Comparison of ENCODE assay signal across 8 cellular contexts in the genomic region with DNA sequence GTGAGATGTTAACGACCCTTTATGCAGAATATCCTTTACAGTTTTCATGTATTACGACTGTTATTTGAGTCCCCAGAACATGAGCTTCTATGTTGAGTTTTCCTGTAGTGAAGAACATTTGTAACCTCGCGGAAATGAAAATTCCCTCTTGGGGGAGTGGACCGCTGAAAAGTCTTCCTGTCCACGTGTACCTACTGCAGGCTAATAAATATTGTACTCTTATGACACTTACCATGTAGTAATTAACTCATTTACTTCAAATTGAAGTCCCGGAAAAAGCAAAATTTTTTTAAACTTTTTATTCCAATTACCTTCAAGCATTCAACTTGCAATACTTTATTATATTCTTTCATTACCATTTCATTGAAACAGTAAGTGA. TPM values are rescaled to one million over a fixed set of nuclear protein-coding genes. Genes with fewer than 3 reads are reported as not detected.
A peak's percentile ranks its signal among the peaks of the same experiment; 100 is the strongest.
DNase-seq lines count a peak whose midpoint lies in the region; ATAC-seq and TF ChIP-seq lines count a peak whose summit lies in the region.

No MANE protein-coding gene starts in this region.

- H3K36me3 ChIP-seq in HUES6 (ENCODE audit: control insufficient read depth, insufficient read depth, low read length) (no peaks in the 10 kb centered on the region; the same call in 1 of the 2 replicates), mammary epithelial cell (ENCODE audit: insufficient read depth, low read length) (no peaks in the 10 kb centered on the region), mucosa of stomach (ENCODE audit: control insufficient read depth, insufficient read depth, low read length) (no peaks in the 10 kb centered on the region)

- BruUV-seq in mammary epithelial cell (replicated peaks; lab: Mats Ljungman, UMichigan) = TSS peak; percentile 40

- no peaks in the 10 kb centered on the region for H4K20me1 ChIP-seq in mammary epithelial cell (ENCODE audit: insufficient read depth, low read length)

- H3K27ac ChIP-seq in AG04450 (ENCODE audit: low read depth, low read length) (no peak overlapping the region), HUES6 (ENCODE audit: low read depth, low read length) (no peak overlapping the region), mammary epithelial cell (ENCODE audit: insufficient read depth, low read depth, low read length) (peak overlapping the region; percentile 41)

- H3K4me2 ChIP-seq in mammary epithelial cell (ENCODE audit: insufficient read depth, low read depth, low read length) = peak overlapping the region; percentile 77

- ATAC-seq in GM21825 (IDR thresholded peaks at IDR 0.05; ENCODE audit: unreplicated experiment) = no peak
- no peak for ATAC-seq in sciatic nerve

- POLR2A ChIA-PET in AG04450 (lab: Yijun Ruan, JAX) = no interaction called here

- no peaks in the 10 kb centered on the region for H3K27me3 ChIP-seq in AG04450 (ENCODE audit: control insufficient read depth, insufficient read depth, low read length)
- H3K27me3 ChIP-seq in HUES6 (ENCODE audit: control insufficient read depth, insufficient read depth, low read length) = no peaks in the 10 kb centered on the region
- H3K27me3 ChIP-seq in mammary epithelial cell (ENCODE audit: insufficient read depth, low read length) = no peaks in the 10 kb centered on the region
- no peaks in the 10 kb centered on the region for H3K27me3 ChIP-seq in mucosa of stomach (ENCODE audit: control insufficient read depth, insufficient read depth, low read length)

- H3K79me2 ChIP-seq in mammary epithelial cell (ENCODE audit: insufficient read depth, low read length) = peaks cover 92% of the 10 kb centered on the region

- WGBS in mammary epithelial cell (ENCODE audit: low coverage, missing lambda C conversion rate) = 0% methylated on average over 7 of the region's 7 CpGs

- intact Hi-C loops in mammary epithelial cell (cut with micrococcal nuclease) = loop anchor here (10.0 kb wide), 2 partner anchors 257 to 297 kb away; no protein-coding TSS in a partner anchor
- intact Hi-C loops in sciatic nerve (cut with DNase I) = no loop called here

- H2AFZ ChIP-seq in mammary epithelial cell (ENCODE audit: low read depth, low read length) = peak overlapping the region; percentile 95

- in situ Hi-C loops in mammary epithelial cell (cut with MboI; ENCODE audit: low sequenced_read_pairs in 2 of 2) = no loop called here

- H3K9ac ChIP-seq in HUES6 (ENCODE audit: low read length) (peak overlapping the region; percentile 95), mammary epithelial cell (ENCODE audit: insufficient read depth, low read length) (peak overlapping the region; percentile 58), mucosa of stomach (ENCODE audit: low read length) (peak overlapping the region; percentile 66)

- H3K4me3 ChIP-seq in AG04450 (ENCODE audit: low read depth, low read length) (peak overlapping the region; percentile 63), HUES6 (ENCODE audit: low read depth, low read length) (peak overlapping the region; percentile 86), mammary epithelial cell (replicated peaks in 1 of 3; ENCODE audit: insufficient read depth in 1 of 3, low read depth in 2 of 3, low read length in 3 of 3) (peak overlapping the region; percentile 84 to 94 (median 84)), mucosa of stomach (ENCODE audit: low read length) (peak overlapping the region; percentile 65)

- no peak for TF ChIP-seq CTCF in AG04450 (IDR thresholded peaks at IDR 0.05; ENCODE audit: low read depth, low read length)
- TF ChIP-seq CTCF in mammary epithelial cell (conservative IDR thresholded peaks at IDR 0.05 in 1 of 2, IDR thresholded peaks at IDR 0.05 in 1 of 2; ENCODE audit: extremely low read depth in 1 of 2, insufficient read depth in 1 of 2, low read depth in 1 of 2, low read length in 2 of 2) = no peak

- H3K9me3 ChIP-seq in AG04450 (ENCODE audit: control insufficient read depth, insufficient read depth, low read length) = peaks cover 3% of the 10 kb centered on the region; the same call in 1 of the 2 replicates
- H3K9me3 ChIP-seq in HUES6 (ENCODE audit: control insufficient read depth, insufficient read depth, low read depth, low read length) = no peaks in the 10 kb centered on the region
- H3K9me3 ChIP-seq in mammary epithelial cell (replicated peaks; ENCODE audit: insufficient read depth, low read length) = no peaks in the 10 kb centered on the region
- H3K9me3 ChIP-seq in mucosa of stomach (ENCODE audit: control insufficient read depth, low read length) = no peaks in the 10 kb centered on the region

- no peak for DNase-seq in AG04450 (ENCODE audit: low read depth, low spot score)
- peak; percentile 26 for DNase-seq in mammary epithelial cell
- no peak for DNase-seq in NCI-H524 treated with DMSO at 0.1 percent for 48 hours (lab: John Stamatoyannopoulos, UW)
- DNase-seq in islet precursor cell = no peak
- DNase-seq in sciatic nerve (ENCODE audit: low spot score) = no peak

- CTCF ChIA-PET in AG04450 (lab: Charles Lee) (no interaction called here), mammary epithelial cell (lab: Charles Lee; ENCODE audit: low non-redundant PET) (no interaction called here)

- dilution Hi-C loops in mammary epithelial cell (cut with HindIII; ENCODE audit: low sequenced_read_pairs) = no loop called here

- peaks cover 26% of the 10 kb centered on the region for H3K4me1 ChIP-seq in HUES6 (ENCODE audit: control insufficient read depth, insufficient read depth, low read length)
- peaks cover 21% of the 10 kb centered on the region for H3K4me1 ChIP-seq in mammary epithelial cell (ENCODE audit: insufficient read depth, low read length)
- peaks cover 11% of the 10 kb centered on the region for H3K4me1 ChIP-seq in mucosa of stomach (ENCODE audit: control insufficient read depth, insufficient read depth, low read length)

RNA-seq across cellular contexts. Expression of gene ERLEC1, which starts 1.1 kb away (rescaled TPM):
- polyA plus RNA-seq in AG04450 (2011; rRNA removed) (73.5 and 102 TPM in 2 replicates), mammary epithelial cell (23.5 TPM)
- 16.0 and 31.8 TPM in 2 replicates for polyA minus RNA-seq in AG04450 (2011; rRNA and poly(A)+ RNA removed)
- total RNA-seq in mammary epithelial cell (10 to 100 TPM; 34.2 to 53.7 TPM), sciatic nerve (39.6 TPM)
- polyA minus RNA-seq in mammary epithelial cell = 13.5 TPM

RNA-seq across cellular contexts. Expression of gene ASB3, which starts 1.1 kb away (rescaled TPM):
- polyA plus RNA-seq in AG04450 (2011; rRNA removed) (29.1 and 38.0 TPM in 2 replicates), mammary epithelial cell (10.4 TPM)
- 32.1 and 49.5 TPM in 2 replicates for polyA minus RNA-seq in AG04450 (2011; rRNA and poly(A)+ RNA removed)
- total RNA-seq in mammary epithelial cell (10 to 100 TPM; 18.2 to 22.0 TPM), sciatic nerve (30.0 TPM)
- 13.2 TPM for polyA minus RNA-seq in mammary epithelial cell

RNA-seq across cellular contexts. Expression of gene CHAC2, which starts 20.3 kb away (rescaled TPM):
- 2.4 and 3.6 TPM in 2 replicates for polyA plus RNA-seq in AG04450 (2011; rRNA removed)
- 0.61 and 1.4 TPM in 2 replicates for polyA minus RNA-seq in AG04450 (2011; rRNA and poly(A)+ RNA removed)
- 10 to 100 TPM in 1 of 2 donors, 1 to 10 TPM in 1; 6.8 to 11.2 TPM for total RNA-seq in mammary epithelial cell
- 9.2 TPM for polyA plus RNA-seq in mammary epithelial cell
- polyA minus RNA-seq in mammary epithelial cell = 4.5 TPM
- 0.80 TPM for total RNA-seq in sciatic nerve
